ENCODE assay signal across 8 cellular contexts in the genomic region with DNA sequence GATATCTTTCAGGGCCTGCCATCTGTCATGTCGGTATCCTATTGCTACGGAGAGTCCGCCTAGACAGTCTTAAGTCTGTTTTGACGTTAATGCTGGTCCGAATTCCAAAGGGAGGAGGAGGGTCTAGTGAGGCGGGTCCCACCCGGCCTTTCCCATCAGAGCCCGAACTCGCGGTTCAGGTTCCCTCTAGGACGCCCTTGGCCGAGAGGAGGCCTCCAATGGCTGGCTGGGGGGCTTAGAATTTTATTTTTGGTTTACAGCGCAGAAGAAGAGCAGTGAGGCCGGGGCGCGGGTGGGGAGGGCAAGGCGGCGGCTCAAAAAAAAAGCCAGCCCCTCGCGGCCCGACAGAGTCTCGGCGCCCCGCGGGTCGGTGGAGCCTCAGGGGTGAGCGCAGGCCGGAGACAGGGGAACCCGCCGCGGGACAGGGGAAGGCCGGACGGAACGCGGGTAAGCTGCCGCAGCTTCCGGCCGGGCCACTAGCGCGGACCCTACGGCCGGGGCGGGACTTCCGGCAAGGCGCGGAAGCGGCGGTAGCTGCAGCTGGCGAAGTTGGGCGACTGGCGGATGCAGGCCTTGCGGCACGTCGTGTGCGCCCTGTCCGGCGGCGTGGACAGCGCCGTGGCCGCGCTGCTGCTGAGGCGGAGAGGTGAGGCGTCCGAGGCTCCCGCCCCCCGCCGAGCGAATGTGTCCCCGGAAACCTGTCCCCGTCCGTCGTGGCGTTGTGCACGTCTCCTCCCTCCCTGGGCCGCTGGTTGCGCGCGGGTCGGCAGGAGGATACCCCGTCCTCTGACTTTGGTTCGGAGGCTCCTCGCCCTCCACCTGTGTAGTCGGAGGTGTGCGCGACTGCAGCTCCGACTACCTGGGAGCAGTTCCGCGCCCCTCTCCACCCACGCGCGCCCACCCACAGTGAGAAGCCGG. TPM values are rescaled to one million over a fixed set of nuclear protein-coding genes. Genes with fewer than 3 reads are reported as not detected.
DNase-seq lines count a peak whose midpoint lies in the region; ATAC-seq, FAIRE-seq and TF ChIP-seq lines count a peak whose summit lies in the region.

A gene with protein sequence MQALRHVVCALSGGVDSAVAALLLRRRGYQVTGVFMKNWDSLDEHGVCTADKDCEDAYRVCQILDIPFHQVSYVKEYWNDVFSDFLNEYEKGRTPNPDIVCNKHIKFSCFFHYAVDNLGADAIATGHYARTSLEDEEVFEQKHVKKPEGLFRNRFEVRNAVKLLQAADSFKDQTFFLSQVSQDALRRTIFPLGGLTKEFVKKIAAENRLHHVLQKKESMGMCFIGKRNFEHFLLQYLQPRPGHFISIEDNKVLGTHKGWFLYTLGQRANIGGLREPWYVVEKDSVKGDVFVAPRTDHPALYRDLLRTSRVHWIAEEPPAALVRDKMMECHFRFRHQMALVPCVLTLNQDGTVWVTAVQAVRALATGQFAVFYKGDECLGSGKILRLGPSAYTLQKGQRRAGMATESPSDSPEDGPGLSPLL (plus strand): TSS at position 514 of the 918 bp plus-strand sequence. CDS start 51 bp downstream, at position 565.

- DNase-seq in GM19240 (ENCODE audit: insufficient read length, low spot score): peak; percentile 98
- peak; percentile 70 for DNase-seq in NT2/D1 (ENCODE audit: low read depth, low spot score)
- DNase-seq in activated CD8-positive, alpha-beta memory T cell treated with anti-CD3 and anti-CD28 coated beads, Interleukin-2, amount 50 U/mL, for 4 hours: peak; percentile 73
- DNase-seq in endothelial cell of umbilical vein (ENCODE audit: low read depth, low spot score): peak; percentile 84
- DNase-seq in midbrain (lab: John Stamatoyannopoulos, UW): peak; percentile 87
- DNase-seq in stimulated activated CD8-positive, alpha-beta memory T cell treated with anti-CD3 and anti-CD28 coated beads, Interleukin-15, amount 100 ng/mL, for 48 hours (ENCODE audit: low read depth in 2 of 2): peak; percentile 69 to 77

- H3K36me3 ChIP-seq in BLaER1 (peaks cover 62% of the 10 kb centered on the region), NT2/D1 (ENCODE audit: insufficient read depth, insufficient read length, low read length) (peaks cover 65% of the 10 kb centered on the region), endothelial cell of umbilical vein (ENCODE audit: control insufficient read depth in 2 of 2, extremely low read depth in 1 of 2, insufficient read depth in 2 of 2, low read length in 2 of 2) (peaks cover 11 to 18% of the 10 kb centered on the region in 2 experiments)

- intact Hi-C loops in endothelial cell of umbilical vein (cut with micrococcal nuclease): loop anchor here (2.0 kb wide), 1 partner anchor 39 kb away; a partner anchor contains a TSS

- H3K27me3 ChIP-seq in BLaER1: no peaks in the 10 kb centered on the region
- no peaks in the 10 kb centered on the region for H3K27me3 ChIP-seq in NT2/D1 (ENCODE audit: insufficient read depth, insufficient read length)
- H3K27me3 ChIP-seq in endothelial cell of umbilical vein (ENCODE audit: control insufficient read depth in 2 of 2, insufficient read depth in 2 of 2, low read length in 2 of 2): no peaks in the 10 kb centered on the region

- H3K27ac ChIP-seq in BLaER1 (peak within 1 kb of the TSS; percentile 94), endothelial cell of umbilical vein (ENCODE audit: insufficient read depth, low read depth, low read length) (peak within 1 kb of the TSS; percentile 41)

- dilution Hi-C loops in endothelial cell of umbilical vein (cut with MboI; ENCODE audit: extremely low pct_ligation_motif_present, low sequenced_read_pairs): no loop called here

- CTCF ChIA-PET in endothelial cell of umbilical vein (lab: Charles Lee): interaction anchor here (0.6 to 1.7 kb wide), 7 partner anchors 12 to 329 kb away, joined by 3 to 9 read pairs (median 4); no protein-coding TSS in a partner anchor

- peak; percentile 82 for FAIRE-seq in endothelial cell of umbilical vein (lab: Jason Lieb, UNC)

- H3K4me1 ChIP-seq in BLaER1: peaks cover 25% of the 10 kb centered on the region
- H3K4me1 ChIP-seq in NT2/D1 (ENCODE audit: insufficient read depth, insufficient read length): no peaks in the 10 kb centered on the region
- H3K4me1 ChIP-seq in endothelial cell of umbilical vein (ENCODE audit: control insufficient read depth, extremely low read depth, insufficient read depth, low read length): peaks cover 7% of the 10 kb centered on the region

- peaks cover 47% of the 10 kb centered on the region for H4K20me1 ChIP-seq in BLaER1
- H4K20me1 ChIP-seq in endothelial cell of umbilical vein (replicated peaks; ENCODE audit: control insufficient read depth, extremely low read depth, insufficient read depth, low read length): no peaks in the 10 kb centered on the region

- POLR2A ChIA-PET in endothelial cell of umbilical vein (lab: Charles Lee): interaction anchor here (1.2 kb wide), 1 partner anchor 212 kb away, joined by 3 read pairs; no protein-coding TSS in a partner anchor

- peak within 1 kb of the TSS; percentile 93 for H3K4me2 ChIP-seq in BLaER1
- peak within 1 kb of the TSS; percentile 77 for H3K4me2 ChIP-seq in endothelial cell of umbilical vein (ENCODE audit: insufficient read depth, low read length)

- H3K9me3 ChIP-seq in BLaER1: no peaks in the 10 kb centered on the region
- no peaks in the 10 kb centered on the region for H3K9me3 ChIP-seq in NT2/D1 (ENCODE audit: insufficient read depth, low read length)
- H3K9me3 ChIP-seq in endothelial cell of umbilical vein (replicated peaks; ENCODE audit: control insufficient read depth, insufficient read depth, low read length): no peaks in the 10 kb centered on the region

- TF ChIP-seq CTCF in endothelial cell of umbilical vein (IDR thresholded peaks at IDR 0.05; ENCODE audit: extremely low read depth in 1 of 2, insufficient read depth in 1 of 2, low read depth in 1 of 2, low read length in 2 of 2): no peak

- H2AFZ ChIP-seq in endothelial cell of umbilical vein (ENCODE audit: low read depth, low read length): peak within 1 kb of the TSS; percentile 93

- TSS peak; percentile 94 for BruUV-seq in endothelial cell of umbilical vein (replicated peaks; lab: Mats Ljungman, UMichigan)

- TF ChIP-seq POLR2A in endothelial cell of umbilical vein (IDR thresholded peaks at IDR 0.05; ENCODE audit: low read depth, low read length): peak; percentile 79

- peak within 1 kb of the TSS; percentile 85 for H3K9ac ChIP-seq in BLaER1
- peak within 1 kb of the TSS; percentile 96 for H3K9ac ChIP-seq in NT2/D1 (ENCODE audit: insufficient read length, low read depth)
- peak within 1 kb of the TSS; percentile 77 for H3K9ac ChIP-seq in endothelial cell of umbilical vein (replicated peaks; ENCODE audit: extremely low read depth, insufficient read depth, low read length)

- ATAC-seq in HG03520 (IDR thresholded peaks at IDR 0.05; ENCODE audit: unreplicated experiment): peak; percentile 65

- no peaks in the 10 kb centered on the region for H3K9me1 ChIP-seq in endothelial cell of umbilical vein (replicated peaks; ENCODE audit: control insufficient read depth, extremely low read depth, insufficient read depth, low read length)

- H3K4me3 ChIP-seq in BLaER1 (peak within 1 kb of the TSS; percentile 96), NT2/D1 (ENCODE audit: insufficient read length, low read depth) (peak within 1 kb of the TSS; percentile 93), endothelial cell of umbilical vein (replicated peaks in 1 of 3; ENCODE audit: insufficient read depth in 1 of 3, low read depth in 1 of 3, low read length in 3 of 3) (peak within 1 kb of the TSS; percentile 76 to 98 (median 84))

- peaks cover 32% of the 10 kb centered on the region for H3K79me2 ChIP-seq in endothelial cell of umbilical vein (ENCODE audit: control insufficient read depth, insufficient read depth, low read length)

TF ChIP-seq in endothelial cell of umbilical vein, 7 proteins besides CTCF, POLR2A, EP300 and RAD21:
- no peak for TF ChIP-seq FOS (IDR thresholded peaks at IDR 0.05; ENCODE audit: borderline replicate concordance, insufficient read depth, low read length)
- peak; percentile 95 for TF ChIP-seq POLR2AphosphoS5 (IDR thresholded peaks at IDR 0.05; ENCODE audit: insufficient read depth, low read depth, low read length)
- TF ChIP-seq GATA2 (IDR thresholded peaks at IDR 0.05; ENCODE audit: insufficient read depth, insufficient read length, low read depth, low read length): no peak
- no peak for TF ChIP-seq EZH2 (IDR thresholded peaks at IDR 0.05; ENCODE audit: borderline replicate concordance, low read depth, low read length, severe bottlenecking)
- TF ChIP-seq, protein P1, sequence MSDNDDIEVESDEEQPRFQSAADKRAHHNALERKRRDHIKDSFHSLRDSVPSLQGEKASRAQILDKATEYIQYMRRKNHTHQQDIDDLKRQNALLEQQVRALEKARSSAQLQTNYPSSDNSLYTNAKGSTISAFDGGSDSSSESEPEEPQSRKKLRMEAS (IDR thresholded peaks at IDR 0.05; ENCODE audit: insufficient read depth, insufficient read length): peak; percentile 51
- no peak for TF ChIP-seq JUN (IDR thresholded peaks at IDR 0.05; ENCODE audit: borderline replicate concordance, insufficient read depth, insufficient read length, low read depth)
- peak; percentile 69 for TF ChIP-seq MYC (IDR thresholded peaks at IDR 0.05; ENCODE audit: low read depth, low read length)

RNA-seq across cellular contexts. Expression of the gene that starts here (rescaled TPM):
- total RNA-seq in endothelial cell of umbilical vein: 60.4 and 65.7 TPM in 2 replicates
- 39.0 and 42.4 TPM in 2 replicates for polyA plus RNA-seq in endothelial cell of umbilical vein
- polyA plus RNA-seq in endothelial cell of umbilical vein (2011; cell fraction: cytosol; rRNA removed): 37.4 and 41.1 TPM in 2 replicates
- 126 and 144 TPM in 2 replicates for polyA plus RNA-seq in endothelial cell of umbilical vein (2011; cell fraction: nucleus; rRNA removed)
- 30.3 and 35.4 TPM in 2 replicates for polyA plus RNA-seq in endothelial cell of umbilical vein (2012)
- 40.0 and 53.3 TPM in 2 replicates for polyA minus RNA-seq in endothelial cell of umbilical vein
- polyA minus RNA-seq in endothelial cell of umbilical vein (2011; cell fraction: cytosol; rRNA and poly(A)+ RNA removed): 41.2 TPM
- 59.6 and 64.9 TPM in 2 replicates for polyA minus RNA-seq in endothelial cell of umbilical vein (2011; cell fraction: nucleus; rRNA and poly(A)+ RNA removed)

Comparison
In these comparisons a context has a peak if more than half of its experiments do, and no peak if none do; other contexts are left out.
1. Peak in every context shown above with its lines: DNase-seq, ATAC-seq, H3K4me3 ChIP-seq and H3K27ac ChIP-seq.